In genomic region chr16:27549607-27549856, GRCh38 we compare ENCODE assay signal across 8 cellular contexts. TPM values are rescaled to one million over a fixed set of nuclear protein-coding genes. Genes with fewer than 3 reads are reported as not detected.
DNase-seq lines count a peak whose midpoint lies in the region; ATAC-seq and TF ChIP-seq lines count a peak whose summit lies in the region.

No MANE protein-coding gene starts in this region.

- under 1% methylated on average over 15 of the region's 24 CpGs for WGBS in mesenchymal stem cell

- DNase-seq in activated CD4-positive, CD25-positive, alpha-beta regulatory T cell (lab: John Stamatoyannopoulos, UW): no peak
- DNase-seq in MCF 10A (ENCODE audit: unreplicated experiment) (no peak), mesenchymal stem cell (no peak), mesenteric fat pad (ENCODE audit: low spot score) (no peak), SHP77 (lab: John Stamatoyannopoulos, UW) (no peak), MV-4-11 (lab: John Stamatoyannopoulos, UW) (no peak)

- H3K4me3 Mint-ChIP-seq in MCF 10A (ENCODE audit: unreplicated experiment): peak overlapping the region; percentile 100

- H3K36me3 ChIP-seq in mesenchymal stem cell (ENCODE audit: control insufficient read depth in 1 of 2, insufficient read depth in 2 of 2, low read depth in 1 of 2, low read length in 2 of 2): peaks cover 11 to 19% of the 10 kb centered on the region in 2 experiments

- no peak overlapping the region for H2BK120ac ChIP-seq in mesenchymal stem cell (ENCODE audit: low read depth, low read length)

- peak overlapping the region; percentile 100 for H3K27ac Mint-ChIP-seq in MCF 10A (ENCODE audit: low read depth, unreplicated experiment)

- H3K23ac ChIP-seq in mesenchymal stem cell (ENCODE audit: low read length in 2 of 2): peak overlapping the region in 1 of 2 experiments; percentile 83

- H3K9ac ChIP-seq in mesenchymal stem cell (ENCODE audit: low read length): peak overlapping the region; percentile 99

- peaks cover 30% of the 10 kb centered on the region for H3K36me3 Mint-ChIP-seq in MCF 10A (ENCODE audit: insufficient read depth, unreplicated experiment)

- intact Hi-C loops in MCF 10A (cut with micrococcal nuclease): no loop called here

- peak overlapping the region; percentile 54 for H3K4me2 ChIP-seq in mesenchymal stem cell (ENCODE audit: low read length, poor library complexity, severe bottlenecking)

- no peak overlapping the region for H2BK5ac ChIP-seq in mesenchymal stem cell (ENCODE audit: low read depth, low read length, poor library complexity, severe bottlenecking)

- no peak overlapping the region for H2AK5ac ChIP-seq in mesenchymal stem cell (ENCODE audit: low read length, severe bottlenecking)

- TF ChIP-seq CTCF in MCF 10A (IDR thresholded peaks at IDR 0.05; ENCODE audit: unreplicated experiment): no peak

- H3K27me3 Mint-ChIP-seq in MCF 10A (ENCODE audit: insufficient read depth, unreplicated experiment): no peaks in the 10 kb centered on the region

- peak overlapping the region in 1 of 2 experiments; percentile 84 for H3K18ac ChIP-seq in mesenchymal stem cell (ENCODE audit: low read depth in 1 of 2, low read length in 2 of 2)

- no TSS peak for BruUV-seq in MCF 10A (replicated peaks; lab: Mats Ljungman, UMichigan)

- peak overlapping the region; percentile 54 for H3K27ac ChIP-seq in mesenchymal stem cell (ENCODE audit: low read length, poor library complexity, severe bottlenecking)

- H3K4ac ChIP-seq in mesenchymal stem cell (ENCODE audit: low read depth in 1 of 2, low read length in 2 of 2): peak overlapping the region in 1 of 2 experiments; percentile 85

- peak overlapping the region; percentile 92 to 99 for H3K4me3 ChIP-seq in mesenchymal stem cell (ENCODE audit: insufficient read depth in 1 of 2, low read depth in 1 of 2, low read length in 2 of 2)

- H3K4me1 ChIP-seq in mesenchymal stem cell (ENCODE audit: control insufficient read depth, insufficient read depth, low read depth, low read length): peaks cover 15% of the 10 kb centered on the region

- H3K4me1 Mint-ChIP-seq in MCF 10A (ENCODE audit: insufficient read depth, unreplicated experiment): peaks cover 39% of the 10 kb centered on the region

- H3K14ac ChIP-seq in mesenchymal stem cell (ENCODE audit: low read length in 2 of 2): peak overlapping the region in 1 of 2 experiments; percentile 97

- H2BK12ac ChIP-seq in mesenchymal stem cell (ENCODE audit: low read length in 2 of 2): peak overlapping the region in 1 of 2 experiments; percentile 31

- no peaks in the 10 kb centered on the region for H3K27me3 ChIP-seq in mesenchymal stem cell (ENCODE audit: control insufficient read depth in 1 of 2, insufficient read depth in 1 of 2, low read length in 2 of 2)

- peaks cover 31% of the 10 kb centered on the region for H3K79me1 ChIP-seq in mesenchymal stem cell (replicated peaks; ENCODE audit: low read length, poor library complexity, severe bottlenecking)

- H4K91ac ChIP-seq in mesenchymal stem cell (ENCODE audit: low read length): no peak overlapping the region

- POLR2A ChIA-PET in MCF 10A (lab: Yijun Ruan, JAX): interaction anchor here (0.5 to 3.0 kb wide), 9 partner anchors 9 to 1608 kb away, joined by 3 to 40 read pairs (median 4); no protein-coding TSS in a partner anchor

- no peak overlapping the region for H2BK15ac ChIP-seq in mesenchymal stem cell (ENCODE audit: low read depth, poor library complexity, severe bottlenecking)

- H2AFZ ChIP-seq in mesenchymal stem cell (ENCODE audit: low read depth, low read length): peak overlapping the region; percentile 94

- H3K9me3 Mint-ChIP-seq in MCF 10A (ENCODE audit: unreplicated experiment): no peaks in the 10 kb centered on the region

- no peaks in the 10 kb centered on the region for H3K9me3 ChIP-seq in mesenchymal stem cell (ENCODE audit: control insufficient read depth, low read length)

- CTCF ChIA-PET in MCF 10A (lab: Yijun Ruan, JAX): no interaction called here

- H4K8ac ChIP-seq in mesenchymal stem cell (ENCODE audit: low read length): peak overlapping the region; percentile 70

- ATAC-seq in activated CD4-positive, CD25-positive, alpha-beta regulatory T cell treated with anti-CD3 and anti-CD28 coated beads, Interleukin-2, amount 50 U/mL, for 24 hours: peak; percentile 16 to 30
- ATAC-seq in HG03439 (IDR thresholded peaks at IDR 0.05; ENCODE audit: unreplicated experiment): peak; percentile 30

RNA-seq across cellular contexts. Expression of gene GTF3C1, which starts 0.2 kb away (rescaled TPM):
- 38.1 and 52.3 TPM in 2 replicates for total RNA-seq in MCF 10A (2022)
- 31.7 TPM for polyA plus RNA-seq in mesenchymal stem cell (2013, experiment 1 of 2)
- 29.8 TPM for polyA plus RNA-seq in mesenchymal stem cell (2013, experiment 2 of 2)
- total RNA-seq in mesenteric fat pad: 52.1 TPM

RNA-seq across cellular contexts. Expression of gene KATNIP, which starts 0.4 kb away (rescaled TPM):
- total RNA-seq in MCF 10A (2022) (21.3 and 36.5 TPM in 2 replicates), mesenteric fat pad (20.5 TPM)
- 9.5 TPM for polyA plus RNA-seq in mesenchymal stem cell (2013, experiment 1 of 2)
- polyA plus RNA-seq in mesenchymal stem cell (2013, experiment 2 of 2): 8.8 TPM
